22 cellular contexts compared by ENCODE assay signal in the genomic region with DNA sequence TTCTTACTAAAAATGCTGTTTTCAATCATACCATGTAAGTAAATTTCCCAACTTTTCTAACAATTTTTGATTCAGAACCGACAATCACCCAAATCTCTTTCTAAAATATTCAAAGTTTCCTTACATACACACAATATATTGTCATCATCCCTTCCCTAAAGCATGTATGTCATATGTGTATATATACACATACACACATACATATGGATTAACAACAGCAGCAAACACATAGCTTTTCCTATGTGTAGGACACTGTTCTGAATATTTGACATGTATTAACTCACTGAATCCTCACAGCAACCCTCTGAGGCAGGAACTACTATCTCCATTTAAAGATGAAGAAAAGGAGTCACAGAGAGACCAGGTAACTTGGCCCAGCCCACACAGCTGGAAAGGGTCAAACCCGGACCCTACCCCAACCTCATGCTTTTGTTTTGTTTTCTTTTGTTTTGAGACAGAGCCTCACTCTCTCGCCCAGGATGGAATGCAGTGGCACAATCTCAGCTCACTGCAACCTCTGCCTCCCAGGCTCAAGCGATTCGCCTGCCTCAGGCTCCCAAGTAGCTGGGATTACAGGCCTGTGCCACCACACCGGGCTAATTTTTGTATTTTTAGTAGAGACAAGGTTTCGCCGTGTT. TPM values are rescaled to one million over a fixed set of nuclear protein-coding genes. Genes with fewer than 3 reads are reported as not detected.
DNase-seq lines count a peak whose midpoint lies in the region; ATAC-seq and TF ChIP-seq lines count a peak whose summit lies in the region.
"Had no signal": no experiment of that assay in that cellular context is flagged by ENCODE, and none has a peak within 500 bp of the region (broad histone marks: within the 10 kb centered on the region; RNA-seq: fewer than 3 reads in every experiment).

No MANE protein-coding gene starts in this region.

- H4K20me1 ChIP-seq in GM23338 (replicated peaks; ENCODE audit: insufficient read depth) = peaks cover 6% of the 10 kb centered on the region

- H3K4me1 ChIP-seq in GM23338 (ENCODE audit: insufficient read depth) = peaks cover 78% of the 10 kb centered on the region
- H3K4me1 ChIP-seq: breast epithelium had no signal

- BruUV-seq in Calu3 (replicated peaks; lab: Mats Ljungman, UMichigan) = no TSS peak

- H3K4me3 Mint-ChIP-seq in GM23338 = no peak overlapping the region
- peak overlapping the region; percentile 51 for H3K4me3 Mint-ChIP-seq in activated naive CD8-positive, alpha-beta T cell treated with anti-CD3 and anti-CD28 coated beads for 36 hours
- no peak overlapping the region for H3K4me3 Mint-ChIP-seq in mesothelial cell of epicardium
- no peak overlapping the region for H3K4me3 Mint-ChIP-seq in Calu3 (ENCODE audit: low read depth, unreplicated experiment)
- H3K4me3 Mint-ChIP-seq: dendritic cell treated with granulocyte-macrophage colony-stimulating factor and Interleukin-4, amounts not matched to agents 40 ng/mL and 50 ng/mL, for 4 days had no signal

- intact Hi-C loops in Calu3 (cut with micrococcal nuclease; ENCODE audit: unreplicated experiment) = no loop called here

- H3K36me3 Mint-ChIP-seq in GM23338 (ENCODE audit: low read depth) (no peaks in the 10 kb centered on the region), mesothelial cell of epicardium (no peaks in the 10 kb centered on the region), Calu3 (ENCODE audit: insufficient read depth, unreplicated experiment) (peaks cover 1% of the 10 kb centered on the region)
- H3K36me3 Mint-ChIP-seq in activated naive CD8-positive, alpha-beta T cell treated with anti-CD3 and anti-CD28 coated beads for 36 hours = peaks cover 74% of the 10 kb centered on the region

- H3K36me3 ChIP-seq in GM23338 (ENCODE audit: insufficient read depth) (no peaks in the 10 kb centered on the region), WERI-Rb-1 (peaks cover 6% of the 10 kb centered on the region)
- H3K36me3 ChIP-seq: breast epithelium, Peyer's patch, right atrium auricular region, SJCRH30, suprapubic skin, uterus had no signal

- H3K27ac ChIP-seq in GM23338 (ENCODE audit: low read depth) (peak overlapping the region; percentile 62; the same call in 1 of the 2 replicates), WERI-Rb-1 (no peak overlapping the region)
- H3K27ac ChIP-seq: 22Rv1, breast epithelium, heart left ventricle, Peyer's patch, right atrium auricular region, SJCRH30, suprapubic skin, uterus had no signal

- H2AFZ ChIP-seq in GM23338 = no peak overlapping the region

- H3K79me2 ChIP-seq in GM23338 (replicated peaks; ENCODE audit: insufficient read depth) = peaks cover 99% of the 10 kb centered on the region

- no peaks in the 10 kb centered on the region for H3F3A ChIP-seq in GM23338 (replicated peaks; ENCODE audit: low read depth)

- TF ChIP-seq CTCF in GM23338 (conservative IDR thresholded peaks at IDR 0.05; ENCODE audit: low read depth in 2 of 2) = no peak
- TF ChIP-seq CTCF in mesothelial cell of epicardium (IDR thresholded peaks at IDR 0.05; ENCODE audit: unreplicated experiment) = no peak
- no peak for TF ChIP-seq CTCF in Calu3 (IDR thresholded peaks at IDR 0.05; ENCODE audit: unreplicated experiment)
- TF ChIP-seq CTCF in WERI-Rb-1 (IDR thresholded peaks at IDR 0.05; ENCODE audit: low read depth, low read length) = no peak

- H3K4me3 ChIP-seq in GM23338 (no peak overlapping the region), WERI-Rb-1 (ENCODE audit: low read depth, low read length) (no peak overlapping the region)
- H3K4me3 ChIP-seq: breast epithelium, heart left ventricle, lung, Peyer's patch, right atrium auricular region, SJCRH30, suprapubic skin, uterus had no signal

- ATAC-seq in activated CD4-positive, CD25-positive, alpha-beta regulatory T cell treated with anti-CD3 and anti-CD28 coated beads, Interleukin-2, amount 50 U/mL, for 24 hours = peak; percentile 5 to 32
- peak; percentile 81 for ATAC-seq in GM23338
- no peak for ATAC-seq in GM18520 (IDR thresholded peaks at IDR 0.05; ENCODE audit: unreplicated experiment)
- ATAC-seq: heart left ventricle had no signal

- H3K9me3 Mint-ChIP-seq in GM23338 (no peaks in the 10 kb centered on the region), mesothelial cell of epicardium (no peaks in the 10 kb centered on the region), Calu3 (ENCODE audit: low read depth, unreplicated experiment) (peaks cover 6% of the 10 kb centered on the region)
- H3K9me3 Mint-ChIP-seq in activated naive CD8-positive, alpha-beta T cell treated with anti-CD3 and anti-CD28 coated beads for 36 hours = no peaks in the 10 kb centered on the region
- H3K9me3 Mint-ChIP-seq: dendritic cell treated with granulocyte-macrophage colony-stimulating factor and Interleukin-4, amounts not matched to agents 40 ng/mL and 50 ng/mL, for 4 days had no signal

- H3K27me3 Mint-ChIP-seq in GM23338 (ENCODE audit: insufficient read depth, low read depth, poor library complexity) (peaks cover 11% of the 10 kb centered on the region), mesothelial cell of epicardium (ENCODE audit: low read depth) (no peaks in the 10 kb centered on the region), Calu3 (ENCODE audit: unreplicated experiment) (no peaks in the 10 kb centered on the region)
- no peaks in the 10 kb centered on the region for H3K27me3 Mint-ChIP-seq in activated naive CD8-positive, alpha-beta T cell treated with anti-CD3 and anti-CD28 coated beads for 36 hours
- H3K27me3 Mint-ChIP-seq: dendritic cell treated with granulocyte-macrophage colony-stimulating factor and Interleukin-4, amounts not matched to agents 40 ng/mL and 50 ng/mL, for 4 days had no signal

- CTCF ChIA-PET in Calu3 (lab: Charles Lee) = no interaction called here

- no peaks in the 10 kb centered on the region for H3K9me3 ChIP-seq in WERI-Rb-1 (ENCODE audit: severe bottlenecking)
- H3K9me3 ChIP-seq: breast epithelium, heart left ventricle, Peyer's patch, right atrium auricular region, SJCRH30, suprapubic skin, uterus had no signal

- H3K27ac Mint-ChIP-seq in GM23338 (peak overlapping the region; percentile 5; the same call in 1 of the 2 replicates), mesothelial cell of epicardium (peak overlapping the region; percentile 34), Calu3 (ENCODE audit: unreplicated experiment) (no peak overlapping the region)
- H3K27ac Mint-ChIP-seq in activated naive CD8-positive, alpha-beta T cell treated with anti-CD3 and anti-CD28 coated beads for 36 hours = peak overlapping the region; percentile 86

- DNase-seq in activated CD4-positive, CD25-positive, alpha-beta regulatory T cell treated with anti-CD3 and anti-CD28 coated beads, Interleukin-2, amount 50 U/mL, for 72 hours = no peak
- DNase-seq in GM23338 (ENCODE audit: low spot score) (peak; percentile 71), mesothelial cell of epicardium (ENCODE audit: low spot score in 2 of 2, unreplicated experiment in 2 of 2) (no peak), Calu3 (no peak), WERI-Rb-1 (no peak)
- no peak for DNase-seq in activated naive CD8-positive, alpha-beta T cell treated with anti-CD3 and anti-CD28 coated beads for 36 hours
- DNase-seq: COR-L47; heart left ventricle; NCI-H1105 treated with DMSO at 0.1 percent for 48 hours; NCI-H2107; Peyer's patch; SJCRH30; stimulated activated CD8-positive, alpha-beta memory T cell treated with anti-CD3 and anti-CD28 coated beads, Interleukin-4, amount 100 ng/mL, for 48 hours; uterus had no signal

- no peaks in the 10 kb centered on the region for H3K9me2 ChIP-seq in GM23338 (ENCODE audit: insufficient read depth)

- H3K27me3 ChIP-seq in GM23338 (ENCODE audit: insufficient read depth) = no peaks in the 10 kb centered on the region
- H3K27me3 ChIP-seq in WERI-Rb-1 (ENCODE audit: insufficient read depth, low read depth, severe bottlenecking) = no peaks in the 10 kb centered on the region
- H3K27me3 ChIP-seq: breast epithelium, heart left ventricle, Peyer's patch, right atrium auricular region, SJCRH30, suprapubic skin, uterus had no signal

- no peak overlapping the region; the same call in 1 of the 2 replicates for H3K4me2 ChIP-seq in GM23338

- peaks cover 85% of the 10 kb centered on the region for H3K4me1 Mint-ChIP-seq in GM23338
- peaks cover 88% of the 10 kb centered on the region for H3K4me1 Mint-ChIP-seq in activated naive CD8-positive, alpha-beta T cell treated with anti-CD3 and anti-CD28 coated beads for 36 hours
- H3K4me1 Mint-ChIP-seq in mesothelial cell of epicardium = peaks cover 19% of the 10 kb centered on the region
- H3K4me1 Mint-ChIP-seq in Calu3 (ENCODE audit: low read depth, unreplicated experiment) = peaks cover 18% of the 10 kb centered on the region

TF ChIP-seq in GM23338, 12 proteins besides CTCF, POLR2A, EP300 and RAD21 (continues in another document):
- TF ChIP-seq POLR2AphosphoS5 (IDR thresholded peaks at IDR 0.05; ENCODE audit: low read depth) (no peak), EZH2 (IDR thresholded peaks at IDR 0.05; ENCODE audit: low read depth, unreplicated experiment) (no peak), JUNB (IDR thresholded peaks at IDR 0.05; ENCODE audit: unreplicated experiment) (no peak), EZH2phosphoT487 (IDR thresholded peaks at IDR 0.05; ENCODE audit: unreplicated experiment) (no peak), ZNF114 (CRISPR knock-in tag; IDR thresholded peaks at IDR 0.05) (no peak), NANOG (IDR thresholded peaks at IDR 0.05; ENCODE audit: borderline replicate concordance) (no peak), CREB1 (CRISPR knock-in tag; IDR thresholded peaks at IDR 0.05; ENCODE audit: low read depth) (no peak)
- TF ChIP-seq, protein P1, sequence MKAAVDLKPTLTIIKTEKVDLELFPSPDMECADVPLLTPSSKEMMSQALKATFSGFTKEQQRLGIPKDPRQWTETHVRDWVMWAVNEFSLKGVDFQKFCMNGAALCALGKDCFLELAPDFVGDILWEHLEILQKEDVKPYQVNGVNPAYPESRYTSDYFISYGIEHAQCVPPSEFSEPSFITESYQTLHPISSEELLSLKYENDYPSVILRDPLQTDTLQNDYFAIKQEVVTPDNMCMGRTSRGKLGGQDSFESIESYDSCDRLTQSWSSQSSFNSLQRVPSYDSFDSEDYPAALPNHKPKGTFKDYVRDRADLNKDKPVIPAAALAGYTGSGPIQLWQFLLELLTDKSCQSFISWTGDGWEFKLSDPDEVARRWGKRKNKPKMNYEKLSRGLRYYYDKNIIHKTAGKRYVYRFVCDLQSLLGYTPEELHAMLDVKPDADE (IDR thresholded peaks at IDR 0.05) = no peak

RNA-seq across cellular contexts. Expression of gene FYN, which starts 7.2 kb away (rescaled TPM):
- 70.8 and 143 TPM in 2 replicates for total RNA-seq in GM23338 (2014; rRNA removed; shearing (Covaris generic))
- polyA plus RNA-seq in GM23338 (2016; fragmentation: Nextera tagmentation; extraction: Ambion mirVana) = 46.8 and 54.9 TPM in 2 replicates
- total RNA-seq in activated naive CD8-positive, alpha-beta T cell treated with anti-CD3 and anti-CD28 coated beads for 36 hours = 100 to 1,000 TPM; 390 to 395 TPM
- 104 to 123 TPM (median 115 TPM) in 3 replicates for total RNA-seq in mesothelial cell of epicardium
- total RNA-seq in Calu3 (2022) = 61.0 and 64.6 TPM in 2 replicates
